2 cellular contexts compared by ENCODE assay signal in genomic region chr16:4034963-4035362, GRCh38.
TF ChIP-seq lines count a peak whose summit lies in the region.

No MANE protein-coding gene starts in this region.

TF ChIP-seq in H1, 55 proteins besides CTCF, POLR2A, EP300 and RAD21 (continued from another document):
- TF ChIP-seq EGR1 (IDR thresholded peaks at IDR 0.05; ENCODE audit: borderline replicate concordance, low read depth, low read length) = no peak
- TF ChIP-seq POLR2AphosphoS5 (IDR thresholded peaks at IDR 0.05; ENCODE audit: low read depth, low read length) = no peak
- no peak for TF ChIP-seq TCF12 (IDR thresholded peaks at IDR 0.05; ENCODE audit: low read depth, low read length)
- TF ChIP-seq MAX (IDR thresholded peaks at IDR 0.05) = no peak
- TF ChIP-seq, protein P1, sequence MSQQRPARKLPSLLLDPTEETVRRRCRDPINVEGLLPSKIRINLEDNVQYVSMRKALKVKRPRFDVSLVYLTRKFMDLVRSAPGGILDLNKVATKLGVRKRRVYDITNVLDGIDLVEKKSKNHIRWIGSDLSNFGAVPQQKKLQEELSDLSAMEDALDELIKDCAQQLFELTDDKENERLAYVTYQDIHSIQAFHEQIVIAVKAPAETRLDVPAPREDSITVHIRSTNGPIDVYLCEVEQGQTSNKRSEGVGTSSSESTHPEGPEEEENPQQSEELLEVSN (IDR thresholded peaks at IDR 0.05) = no peak
- TF ChIP-seq TBP (IDR thresholded peaks at IDR 0.05; ENCODE audit: low read depth, low read length) = no peak
- no peak for TF ChIP-seq SAP30 (IDR thresholded peaks at IDR 0.05; ENCODE audit: insufficient read depth, insufficient replicate concordance, low read length)
- no peak for TF ChIP-seq KDM5A (IDR thresholded peaks at IDR 0.05; ENCODE audit: low read length)

TF ChIP-seq in SK-N-SH treated with all-trans-retinoic acid at 6 μM for 48 hours, 23 proteins besides CTCF, POLR2A, EP300 and RAD21 (continued from another document):
- TF ChIP-seq, protein P2, sequence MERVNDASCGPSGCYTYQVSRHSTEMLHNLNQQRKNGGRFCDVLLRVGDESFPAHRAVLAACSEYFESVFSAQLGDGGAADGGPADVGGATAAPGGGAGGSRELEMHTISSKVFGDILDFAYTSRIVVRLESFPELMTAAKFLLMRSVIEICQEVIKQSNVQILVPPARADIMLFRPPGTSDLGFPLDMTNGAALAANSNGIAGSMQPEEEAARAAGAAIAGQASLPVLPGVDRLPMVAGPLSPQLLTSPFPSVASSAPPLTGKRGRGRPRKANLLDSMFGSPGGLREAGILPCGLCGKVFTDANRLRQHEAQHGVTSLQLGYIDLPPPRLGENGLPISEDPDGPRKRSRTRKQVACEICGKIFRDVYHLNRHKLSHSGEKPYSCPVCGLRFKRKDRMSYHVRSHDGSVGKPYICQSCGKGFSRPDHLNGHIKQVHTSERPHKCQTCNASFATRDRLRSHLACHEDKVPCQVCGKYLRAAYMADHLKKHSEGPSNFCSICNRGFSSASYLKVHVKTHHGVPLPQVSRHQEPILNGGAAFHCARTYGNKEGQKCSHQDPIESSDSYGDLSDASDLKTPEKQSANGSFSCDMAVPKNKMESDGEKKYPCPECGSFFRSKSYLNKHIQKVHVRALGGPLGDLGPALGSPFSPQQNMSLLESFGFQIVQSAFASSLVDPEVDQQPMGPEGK (CRISPR knock-in tag; IDR thresholded peaks at IDR 0.05; ENCODE audit: borderline replicate concordance) = no peak
- TF ChIP-seq CSRNP3 (CRISPR knock-in tag; IDR thresholded peaks at IDR 0.05) (no peak), ISL1 (CRISPR knock-in tag; IDR thresholded peaks at IDR 0.05) (no peak)
